In the genomic region with DNA sequence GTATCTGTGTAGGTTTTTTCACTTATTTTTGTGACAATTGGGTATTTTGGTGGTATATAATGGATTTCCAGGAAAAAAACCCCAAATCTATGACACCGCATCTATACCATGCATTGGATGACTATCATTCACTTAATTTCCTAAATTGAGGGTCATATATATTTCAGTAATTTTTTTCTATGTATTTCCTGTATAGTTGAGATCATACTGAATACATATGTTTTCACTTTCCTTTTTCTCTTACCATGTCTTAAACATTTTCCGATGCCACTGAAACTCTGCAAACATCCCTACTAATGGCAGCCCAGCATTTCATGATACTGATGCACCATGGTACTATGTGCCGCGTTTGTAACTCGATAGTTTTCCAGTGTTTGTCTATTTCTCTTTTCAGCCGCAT, we compare ENCODE assay signal across 14 cellular contexts. TPM values are rescaled to one million over a fixed set of nuclear protein-coding genes. Genes with fewer than 3 reads are reported as not detected.
"Had no signal": no experiment of that assay in that cellular context is flagged by ENCODE, and none has a peak within 500 bp of the region (broad histone marks: within the 10 kb centered on the region; RNA-seq: fewer than 3 reads in every experiment).

No MANE protein-coding gene starts in this region.

- H3K4me3 Mint-ChIP-seq: activated naive CD8-positive, alpha-beta T cell; brain; immature natural killer cell; stimulated activated memory B cell treated with anti-CD40 and anti-IgM and Interleukin-4, amounts not matched to agents 10 μg/mL and 1 μg/mL and 100 μg/mL, for 72 hours had no signal

- H3K4me1 Mint-ChIP-seq: brain; immature natural killer cell; stimulated activated memory B cell treated with anti-CD40 and anti-IgM and Interleukin-4, amounts not matched to agents 10 μg/mL and 1 μg/mL and 100 μg/mL, for 72 hours had no signal

- H3K27ac Mint-ChIP-seq: activated naive CD8-positive, alpha-beta T cell; brain; immature natural killer cell; stimulated activated memory B cell treated with anti-CD40 and anti-IgM and Interleukin-4, amounts not matched to agents 10 μg/mL and 1 μg/mL and 100 μg/mL, for 72 hours had no signal

- H3K4me3 ChIP-seq: colonic mucosa, tibial artery, uterus had no signal

- ATAC-seq: activated CD4-positive, CD25-positive, alpha-beta regulatory T cell treated with anti-CD3 and anti-CD28 coated beads, Interleukin-2, amount 50 U/mL, for 24 hours; esophagus mucosa; naive thymus-derived CD8-positive, alpha-beta T cell; stimulated activated memory B cell treated with anti-CD40 and anti-IgM and Interleukin-4, amounts not matched to agents 10 μg/mL and 1 μg/mL and 100 μg/mL, for 72 hours had no signal

- H3K27ac ChIP-seq: colonic mucosa, tibial artery, uterus had no signal

- H3K27me3 Mint-ChIP-seq: activated naive CD8-positive, alpha-beta T cell; naive thymus-derived CD8-positive, alpha-beta T cell; stimulated activated memory B cell treated with anti-CD40 and anti-IgM and Interleukin-4, amounts not matched to agents 10 μg/mL and 1 μg/mL and 100 μg/mL, for 72 hours had no signal

- DNase-seq: central memory CD4-positive, alpha-beta T cell; colonic mucosa; immature natural killer cell; naive thymus-derived CD8-positive, alpha-beta T cell; posterior cingulate gyrus; retina; tibial artery; uterus had no signal

- H3K36me3 Mint-ChIP-seq: activated naive CD8-positive, alpha-beta T cell; brain had no signal

- H3K27me3 ChIP-seq: colonic mucosa, tibial artery, uterus had no signal

- H3K36me3 ChIP-seq: colonic mucosa, tibial artery, uterus had no signal

- H3K4me1 ChIP-seq: colonic mucosa, tibial artery, uterus had no signal

- H3K9me3 ChIP-seq: colonic mucosa, tibial artery, uterus had no signal

RNA-seq across cellular contexts. Expression of a gene that starts 40.4 kb away (rescaled TPM):
- total RNA-seq: naive thymus-derived CD8-positive, alpha-beta T cell had no signal
- polyA plus RNA-seq: immature natural killer cell; liver; naive thymus-derived CD8-positive, alpha-beta T cell had no signal
